ENCODE assay signal across 8 cellular contexts in genomic region chr11:45371251-45371749, GRCh38.
DNase-seq lines count a peak whose midpoint lies in the region; ATAC-seq, FAIRE-seq and TF ChIP-seq lines count a peak whose summit lies in the region.

No MANE protein-coding gene starts in this region.

- H3K27ac ChIP-seq in K562 (ENCODE audit: extremely low read depth, low read depth, low read length): no peak overlapping the region

- ATAC-seq in GM21526 (IDR thresholded peaks at IDR 0.05; ENCODE audit: low FRiP score, unreplicated experiment) (peak; percentile 52), K562 (peak; percentile 94)

- H4K20me1 ChIP-seq in K562 (replicated peaks; ENCODE audit: control insufficient read depth, insufficient read depth, low read length): no peaks in the 10 kb centered on the region; the same call in none of the 2 replicates

- no peak overlapping the region for H3K4me2 ChIP-seq in K562 (ENCODE audit: insufficient read depth, low read length)

- TF ChIP-seq EP300 in K562 (IDR thresholded peaks at IDR 0.05; ENCODE audit: low read length): no peak

- TF ChIP-seq POLR2A in K562 (conservative IDR thresholded peaks at IDR 0.05): no peak

- no peaks in the 10 kb centered on the region for H3K9me1 ChIP-seq in K562 (ENCODE audit: control insufficient read depth, insufficient read depth, low read length)

- POLR2A ChIA-PET in K562 (lab: Yijun Ruan, JAX): interaction anchor here (1.2 to 1.6 kb wide), 2 partner anchors 10 to 11 kb away, joined by 3 to 7 read pairs; no protein-coding TSS in a partner anchor

- H3K79me2 ChIP-seq in K562 (ENCODE audit: control insufficient read depth, insufficient read depth, low read length): no peaks in the 10 kb centered on the region

- in situ Hi-C loops in K562 (cut with MboI): loop anchor here (10.0 kb wide), 1 partner anchor 404 kb away; no protein-coding TSS in a partner anchor

- WGBS in K562 (ENCODE audit: insufficient coverage, low coverage, missing lambda C conversion rate): 0% methylated on average over 11 of the region's 18 CpGs

- peaks cover 16 to 41% of the 10 kb centered on the region in 2 experiments for H3K27me3 ChIP-seq in K562 (ENCODE audit: control insufficient read depth in 2 of 2, insufficient read depth in 2 of 2, low read length in 2 of 2)

- H3K4me3 ChIP-seq in K562 (no peak overlapping the region), iPS-18c (ENCODE audit: insufficient read depth, low read depth, low read length) (peak overlapping the region; percentile 50)

- peak; percentile 35 to 57 for DNase-seq in AML-193 (lab: John Stamatoyannopoulos, UW)
- peak; percentile 61 to 80 for DNase-seq in NCI-H187 (lab: John Stamatoyannopoulos, UW)
- DNase-seq in T-helper 22 cell (ENCODE audit: low read depth): peak; percentile 40
- DNase-seq in K562 (ENCODE audit: extremely low read depth in 1 of 4, low spot score in 3 of 4): peak; percentile 68 to 79 (median 77)
- DNase-seq in smooth muscle cell of the brain vasculature (ENCODE audit: low read depth, low spot score): peak; percentile 40
- DNase-seq in GF-D8 (lab: John Stamatoyannopoulos, UW): no peak

- H2AFZ ChIP-seq in K562 (ENCODE audit: low read depth, low read length): no peak overlapping the region

- H3K36me3 ChIP-seq in K562 (ENCODE audit: control insufficient read depth, insufficient read depth, low read length): no peaks in the 10 kb centered on the region

- peaks cover 0 to 2% of the 10 kb centered on the region in 2 experiments; a peak in 1 of 5 replicates for H3K4me1 ChIP-seq in K562 (replicated peaks in 1 of 2; ENCODE audit: control insufficient read depth in 2 of 2, insufficient read depth in 2 of 2, low read length in 2 of 2)

- peak; percentile 68 to 79 for TF ChIP-seq RAD21 in K562 (CRISPR knock-in tag; conservative IDR thresholded peaks at IDR 0.05 in 1 of 2, IDR thresholded peaks at IDR 0.05 in 1 of 2)

- peak; percentile 85 to 94 (median 91) for TF ChIP-seq CTCF in K562 (IDR thresholded peaks at IDR 0.05 in 2 of 3, conservative IDR thresholded peaks at IDR 0.05 in 1 of 3; ENCODE audit: insufficient read depth in 2 of 3, low read depth in 1 of 3, low read length in 3 of 3)

- H3K9me3 ChIP-seq in K562 (replicated peaks; ENCODE audit: control insufficient read depth, insufficient read depth, low read depth, low read length): no peaks in the 10 kb centered on the region
- H3K9me3 ChIP-seq in iPS-18c (ENCODE audit: control insufficient read depth, insufficient read depth, low read length): peaks cover 2% of the 10 kb centered on the region

- intact Hi-C loops in K562 (cut with micrococcal nuclease): loop anchor here (1.0 to 5.0 kb wide), 3 partner anchors 284 to 400 kb away; no protein-coding TSS in a partner anchor

- CTCF ChIA-PET in K562 (lab: Yijun Ruan, JAX; ENCODE audit: low intra/inter-chr PET ratio): interaction anchor here (0.6 to 2.1 kb wide), 3 partner anchors 284 to 1119 kb away, joined by 3 to 14 read pairs (median 5); no protein-coding TSS in a partner anchor

- H3K9ac ChIP-seq in K562 (ENCODE audit: insufficient read depth in 1 of 2, low read depth in 2 of 2, low read length in 2 of 2): no peak overlapping the region

- BruUV-seq in K562 (replicated peaks; lab: Mats Ljungman, UMichigan): no TSS peak

- peak; percentile 90 for FAIRE-seq in K562 (lab: Jason Lieb, UNC)

TF ChIP-seq in K562, 482 proteins besides CTCF, POLR2A, EP300 and RAD21:
- TF ChIP-seq KLF16 (IDR thresholded peaks at IDR 0.05): 0 out of 2 replicates have a peak, but pooled peaks have one; percentile 17
- TF ChIP-seq ILK (tag; IDR thresholded peaks at IDR 0.05; ENCODE audit: borderline replicate concordance, low read depth): no peak
- no peak for TF ChIP-seq MCM7 (IDR thresholded peaks at IDR 0.05)
- TF ChIP-seq SMC3 (conservative IDR thresholded peaks at IDR 0.05; ENCODE audit: insufficient read depth, low read depth, low read length): peak; percentile 65
- 0 out of 2 replicates have a peak, but pooled peaks have one; percentile 11 for TF ChIP-seq CREM (IDR thresholded peaks at IDR 0.05; ENCODE audit: low read depth)
- peak; percentile 39; the same call in 1 of the 2 replicates for TF ChIP-seq STAG1 (CRISPR knock-in tag; IDR thresholded peaks at IDR 0.05; ENCODE audit: borderline replicate concordance)
- TF ChIP-seq XRCC5 (IDR thresholded peaks at IDR 0.05; ENCODE audit: low read depth, low read length): peak; percentile 23; the same call in 1 of the 2 replicates
- TF ChIP-seq HMG20A (CRISPR knock-in tag; conservative IDR thresholded peaks at IDR 0.05): no peak
- TF ChIP-seq RCOR1 (IDR thresholded peaks at IDR 0.05; ENCODE audit: borderline replicate concordance in 1 of 2, low read depth in 2 of 2, low read length in 2 of 2): no peak
- TF ChIP-seq CC2D1A (IDR thresholded peaks at IDR 0.05): 0 out of 2 replicates have a peak, but pooled peaks have one; percentile 8
- TF ChIP-seq ELF1 (tag; IDR thresholded peaks at IDR 0.05): no peak
- TF ChIP-seq DEAF1 (CRISPR knock-in tag; IDR thresholded peaks at IDR 0.05): 0 out of 2 replicates have a peak, but pooled peaks have one; percentile 49
- 0 out of 4 replicates have a peak, but pooled peaks of 1 of the 2 experiments have one; percentile 18 for TF ChIP-seq MAZ (CRISPR knock-in tag; conservative IDR thresholded peaks at IDR 0.05 in 1 of 2, IDR thresholded peaks at IDR 0.05 in 1 of 2)
